Comparison of ENCODE assay signal across 31 cellular contexts in genomic region chr5:1780621-1780945, GRCh38.
"Had no signal": no experiment of that assay in that cellular context is flagged by ENCODE, and none has a peak within 500 bp of the region (broad histone marks: within the 10 kb centered on the region; RNA-seq: fewer than 3 reads in every experiment).

No MANE protein-coding gene starts in this region.

- ATAC-seq: activated CD4-positive, CD25-positive, alpha-beta regulatory T cell treated with anti-CD3 and anti-CD28 coated beads, Interleukin-2, amount 50 U/mL, for 24 hours; activated CD8-positive, alpha-beta T cell treated with anti-CD3 and anti-CD28 coated beads for 36 hours; activated naive CD4-positive, alpha-beta T cell treated with anti-CD3 and anti-CD28 coated beads, Interleukin-2, amount 50 U/mL, for 72 hours; activated T-cell treated with anti-CD3 and anti-CD28 coated beads, Interleukin-2, amount 50 U/mL, for 4 hours; activated T-helper 17 cell treated with anti-CD3 and anti-CD28 coated beads, Interleukin-2, amount 50 U/mL, for 72 hours; foreskin keratinocyte; gastrocnemius medialis; T-cell had no signal

- H3K9me3 ChIP-seq: esophagus squamous epithelium, gastrocnemius medialis had no signal

- H3K4me3 ChIP-seq: coronary artery, esophagus squamous epithelium, gastrocnemius medialis had no signal

- H3K36me3 ChIP-seq: brain microvascular endothelial cell, esophagus squamous epithelium, gastrocnemius medialis, WERI-Rb-1 had no signal

- H3K27me3 ChIP-seq: brain microvascular endothelial cell, gastrocnemius medialis had no signal

- H3K36me3 Mint-ChIP-seq: activated naive CD4-positive, alpha-beta T cell treated with anti-CD3 and anti-CD28 coated beads, Interleukin-2, amount 10 ng/mL, durations not matched to agents 7 days and 5 days; activated naive CD4-positive, alpha-beta T cell treated with anti-CD3 and anti-CD28 coated beads, Interleukin-2, amount 50 U/mL, for 72 hours; activated naive CD8-positive, alpha-beta T cell treated with anti-CD3 and anti-CD28 coated beads, Interleukin-2, amount 10 ng/mL, durations not matched to agents 7 days and 5 days; T-cell had no signal

- H3K27ac Mint-ChIP-seq: activated B cell treated with CpG ODN at 0.5 μM for 24 hours; activated CD8-positive, alpha-beta T cell treated with anti-CD3 and anti-CD28 coated beads for 36 hours; activated naive CD4-positive, alpha-beta T cell treated with anti-CD3 and anti-CD28 coated beads, Interleukin-2, amount 10 ng/mL, durations not matched to agents 7 days and 5 days; activated naive CD4-positive, alpha-beta T cell treated with anti-CD3 and anti-CD28 coated beads, Interleukin-2, amount 50 U/mL, for 72 hours; activated naive CD8-positive, alpha-beta T cell treated with anti-CD3 and anti-CD28 coated beads, Interleukin-2, amount 10 ng/mL, durations not matched to agents 7 days and 5 days; activated T-helper 17 cell treated with anti-CD3 and anti-CD28 coated beads, Interleukin-2, amount 50 U/mL, for 72 hours; T-cell; T-helper 1 cell treated with Interleukin-12 subunit alpha and Interleukin-12 subunit beta and Interleukin-4 antibody, amounts not matched to agents 30 μg/mL and 1 μg/mL, for 36 hours; T-helper 2 cell treated with Interferon-gamma antibody and Interleukin-4, amounts not matched to agents 5 μg/mL and 100 μg/mL, for 36 hours had no signal

- H3K27me3 Mint-ChIP-seq: activated CD8-positive, alpha-beta T cell treated with anti-CD3 and anti-CD28 coated beads for 36 hours; activated T-helper 17 cell treated with anti-CD3 and anti-CD28 coated beads, Interleukin-2, amount 50 U/mL, for 72 hours had no signal

- H3K27ac ChIP-seq: brain microvascular endothelial cell, coronary artery, epithelial cell of prostate, esophagus squamous epithelium, foreskin keratinocyte, gastrocnemius medialis, WERI-Rb-1 had no signal

- H3K4me1 Mint-ChIP-seq: activated T-helper 17 cell treated with anti-CD3 and anti-CD28 coated beads, Interleukin-2, amount 50 U/mL, for 72 hours had no signal

- H3K4me3 Mint-ChIP-seq: activated B cell treated with CpG ODN at 0.5 μM for 24 hours; activated CD8-positive, alpha-beta T cell treated with anti-CD3 and anti-CD28 coated beads for 36 hours; activated naive CD4-positive, alpha-beta T cell treated with anti-CD3 and anti-CD28 coated beads, Interleukin-2, amount 10 ng/mL, durations not matched to agents 7 days and 5 days; activated naive CD8-positive, alpha-beta T cell treated with anti-CD3 and anti-CD28 coated beads, Interleukin-2, amount 10 ng/mL, durations not matched to agents 7 days and 5 days; activated T-cell treated with anti-CD3 and anti-CD28 coated beads, Interleukin-2, amount 50 U/mL, for 4 hours; activated T-helper 17 cell treated with anti-CD3 and anti-CD28 coated beads, Interleukin-2, amount 50 U/mL, for 72 hours; central memory CD8-positive, alpha-beta T cell; T-cell; T-helper 1 cell treated with Interleukin-12 subunit alpha and Interleukin-12 subunit beta and Interleukin-4 antibody, amounts not matched to agents 30 μg/mL and 1 μg/mL, for 36 hours; T-helper 2 cell treated with Interferon-gamma antibody and Interleukin-4, amounts not matched to agents 5 μg/mL and 100 μg/mL, for 36 hours had no signal

- H3K4me1 ChIP-seq: esophagus squamous epithelium, foreskin keratinocyte, gastrocnemius medialis had no signal

- DNase-seq: activated B cell treated with CpG ODN at 0.5 μM for 24 hours; activated CD4-positive, alpha-beta T cell treated with anti-CD3 and anti-CD28 coated beads for 48 hours; activated CD4-positive, alpha-beta T cell treated with anti-CD3 and anti-CD28 coated beads, Interleukin-2, amount 50 U/mL, for 1 hour; activated CD4-positive, alpha-beta T cell treated with anti-CD3 and anti-CD28 coated beads, Interleukin-2, amount 50 U/mL, for 48 hours; activated CD8-positive, alpha-beta memory T cell treated with anti-CD3 and anti-CD28 coated beads for 24 hours; activated CD8-positive, alpha-beta T cell treated with anti-CD3 and anti-CD28 coated beads for 36 hours; activated gamma-delta T cell; activated naive CD4-positive, alpha-beta T cell; activated naive CD4-positive, alpha-beta T cell treated with anti-CD3 and anti-CD28 coated beads, Interleukin-2, amount 10 ng/mL, durations not matched to agents 7 days and 5 days; activated T-cell treated with anti-CD3 and anti-CD28 coated beads, Interleukin-2, amount 50 U/mL, for 4 hours; amniotic stem cell; anterior cingulate cortex; brain microvascular endothelial cell; dermis blood vessel endothelial cell; effector CD8-positive, alpha-beta T cell; esophagus squamous epithelium; foreskin keratinocyte; gastrocnemius medialis; SW 1271; T-cell; T1000; WERI-Rb-1 had no signal
